In genomic region chr22:42883970-42884369, GRCh38 we compare ENCODE assay signal across 20 cellular contexts.
"Had no signal": no experiment of that assay in that cellular context is flagged by ENCODE, and none has a peak within 500 bp of the region (broad histone marks: within the 10 kb centered on the region; RNA-seq: fewer than 3 reads in every experiment).

No MANE protein-coding gene starts in this region.

- FAIRE-seq: RCC 7860 had no signal

- DNase-seq: KBM-7, MV-4-11, NCI-H1048, NCI-H1105, NCI-H1417, NCI-H1436 treated with DMSO at 0.1 percent for 48 hours, NCI-H1694, NCI-H187 treated with DMSO at 0.1 percent for 48 hours, NCI-H2029 treated with DMSO at 0.1 percent for 48 hours, NCI-H2171, NCI-H226, NCI-H446, NCI-H510A, NCI-H524 treated with DMSO at 0.1 percent for 48 hours, NCI-H69, NCI-H774, RPMI8226, SHP77, SK-N-SH had no signal

- H3K9me3 ChIP-seq: SK-N-SH had no signal
